Comparison of ENCODE assay signal across 12 cellular contexts in genomic region chr2:177633910-177634294, GRCh38.
DNase-seq lines count a peak whose midpoint lies in the region; ATAC-seq and TF ChIP-seq lines count a peak whose summit lies in the region.
"Had no signal": no experiment of that assay in that cellular context is flagged by ENCODE, and none has a peak within 500 bp of the region (broad histone marks: within the 10 kb centered on the region; RNA-seq: fewer than 3 reads in every experiment).

No MANE protein-coding gene starts in this region.

- H3K27me3 Mint-ChIP-seq in dendritic cell treated with granulocyte-macrophage colony-stimulating factor and Interleukin-4, amounts not matched to agents 40 ng/mL and 50 ng/mL, for 4 days = peaks cover 3% of the 10 kb centered on the region

- no peak for DNase-seq in Jurkat, Clone E6-1 (ENCODE audit: low read depth, low spot score)
- no peak for DNase-seq in osteoblast (ENCODE audit: insufficient read length, low spot score, missing footprints)
- DNase-seq in activated CD4-positive, alpha-beta T cell treated with anti-CD3 and anti-CD28 coated beads, Interleukin-2, amount 50 U/mL, for 4 hours = no peak
- no peak for DNase-seq in activated CD4-positive, alpha-beta T cell treated with anti-CD3 and anti-CD28 coated beads for 1 hour
- DNase-seq: DMS79; stimulated activated CD4-positive, alpha-beta T cell treated with anti-CD3 and anti-CD28 coated beads, Interleukin-12 subunit alpha, Interleukin-12 subunit beta, amount 100 ng/mL, for 4 hours had no signal

- TF ChIP-seq CTCF in osteoblast (IDR thresholded peaks at IDR 0.05; ENCODE audit: extremely low read depth, low read depth, low read length) = no peak

- intact Hi-C loops in dendritic cell treated with granulocyte-macrophage colony-stimulating factor and Interleukin-4, amounts not matched to agents 40 ng/mL and 50 ng/mL, for 4 days (cut with micrococcal nuclease) = no loop called here

- peak overlapping the region; percentile 43 to 91 (median 73) for H3K4me2 ChIP-seq in BLaER1 treated with 17β-estradiol and CSF1 and Interleukin-3, amounts not matched to agents 10 nM and 100 nM
- H3K4me2 ChIP-seq in osteoblast (ENCODE audit: insufficient read depth, low read length) = peak overlapping the region; percentile 75

- H3K9me3 ChIP-seq in BLaER1 treated with 17β-estradiol and CSF1 and Interleukin-3, amounts not matched to agents 10 nM and 100 nM (replicated peaks in 1 of 11) = peaks cover 0 to 5% (median 0%) of the 10 kb centered on the region in 11 experiments; a peak in 4 of 22 replicates
- H3K9me3 ChIP-seq in osteoblast (ENCODE audit: low read depth, low read length) = no peaks in the 10 kb centered on the region
- H3K9me3 ChIP-seq: transverse colon had no signal

- peaks cover 9 to 78% (median 43%) of the 10 kb centered on the region in 10 experiments; a peak in 19 of 20 replicates for H3K4me1 ChIP-seq in BLaER1 treated with 17β-estradiol and CSF1 and Interleukin-3, amounts not matched to agents 10 nM and 100 nM
- H3K4me1 ChIP-seq in osteoblast (ENCODE audit: insufficient read depth, low read length) = no peaks in the 10 kb centered on the region

- H3K9ac ChIP-seq in BLaER1 treated with 17β-estradiol and CSF1 and Interleukin-3, amounts not matched to agents 10 nM and 100 nM = peak overlapping the region in 9 of 11 experiments; percentile 24 to 69 (median 54); a peak in 12 of 22 replicates

- H3K27me3 ChIP-seq in BLaER1 treated with 17β-estradiol and CSF1 and Interleukin-3, amounts not matched to agents 10 nM and 100 nM = no peaks in the 10 kb centered on the region
- no peaks in the 10 kb centered on the region for H3K27me3 ChIP-seq in osteoblast (ENCODE audit: insufficient read depth, low read length)
- H3K27me3 ChIP-seq: transverse colon had no signal

- no peaks in the 10 kb centered on the region for H3K4me1 Mint-ChIP-seq in dendritic cell treated with granulocyte-macrophage colony-stimulating factor and Interleukin-4, amounts not matched to agents 40 ng/mL and 50 ng/mL, for 4 days (ENCODE audit: low read depth)
- H3K4me1 Mint-ChIP-seq: immature natural killer cell had no signal

- no peak for ATAC-seq in GM21381 (IDR thresholded peaks at IDR 0.05; ENCODE audit: unreplicated experiment)
- no peak for ATAC-seq in GM21825 (IDR thresholded peaks at IDR 0.05; ENCODE audit: unreplicated experiment)

- peak overlapping the region; percentile 43 for H2AFZ ChIP-seq in osteoblast (ENCODE audit: low read length)

- H4K20me1 ChIP-seq in BLaER1 treated with 17β-estradiol and CSF1 and Interleukin-3, amounts not matched to agents 10 nM and 100 nM = no peaks in the 10 kb centered on the region
- no peaks in the 10 kb centered on the region for H4K20me1 ChIP-seq in osteoblast (ENCODE audit: insufficient read depth, low read length)

- H3K36me3 Mint-ChIP-seq in dendritic cell treated with granulocyte-macrophage colony-stimulating factor and Interleukin-4, amounts not matched to agents 40 ng/mL and 50 ng/mL, for 4 days (ENCODE audit: low read depth) = no peaks in the 10 kb centered on the region
- H3K36me3 Mint-ChIP-seq: immature natural killer cell had no signal

- H3K9me3 Mint-ChIP-seq in dendritic cell treated with granulocyte-macrophage colony-stimulating factor and Interleukin-4, amounts not matched to agents 40 ng/mL and 50 ng/mL, for 4 days = no peaks in the 10 kb centered on the region

- H3K27ac ChIP-seq in BLaER1 treated with 17β-estradiol and CSF1 and Interleukin-3, amounts not matched to agents 10 nM and 100 nM = peak overlapping the region in 2 of 11 experiments; percentile 40 to 56; a peak in 1 of 22 replicates
- no peak overlapping the region for H3K27ac ChIP-seq in osteoblast (ENCODE audit: low read depth, low read length)

- H3K36me3 ChIP-seq in BLaER1 treated with 17β-estradiol and CSF1 and Interleukin-3, amounts not matched to agents 10 nM and 100 nM = no peaks in the 10 kb centered on the region
- no peaks in the 10 kb centered on the region for H3K36me3 ChIP-seq in osteoblast (ENCODE audit: insufficient read depth, low read length)
- H3K36me3 ChIP-seq: transverse colon had no signal

- no peak overlapping the region for H3K27ac Mint-ChIP-seq in dendritic cell treated with granulocyte-macrophage colony-stimulating factor and Interleukin-4, amounts not matched to agents 40 ng/mL and 50 ng/mL, for 4 days

- H3K4me3 Mint-ChIP-seq in dendritic cell treated with granulocyte-macrophage colony-stimulating factor and Interleukin-4, amounts not matched to agents 40 ng/mL and 50 ng/mL, for 4 days = peak overlapping the region; percentile 44

- H3K4me3 ChIP-seq in BLaER1 treated with 17β-estradiol and CSF1 and Interleukin-3, amounts not matched to agents 10 nM and 100 nM = peak overlapping the region; percentile 36 to 64 (median 54); a peak in 17 of 20 replicates
- peak overlapping the region; percentile 15; the same call in 1 of the 2 replicates for H3K4me3 ChIP-seq in Jurkat, Clone E6-1 (ENCODE audit: low read length)
- peak overlapping the region; percentile 42 for H3K4me3 ChIP-seq in osteoblast (ENCODE audit: insufficient read depth, low read length)

- H3K79me2 ChIP-seq in osteoblast (ENCODE audit: insufficient read depth, low read length) = no peaks in the 10 kb centered on the region
